ENCODE assay signal across 26 cellular contexts in the genomic region with DNA sequence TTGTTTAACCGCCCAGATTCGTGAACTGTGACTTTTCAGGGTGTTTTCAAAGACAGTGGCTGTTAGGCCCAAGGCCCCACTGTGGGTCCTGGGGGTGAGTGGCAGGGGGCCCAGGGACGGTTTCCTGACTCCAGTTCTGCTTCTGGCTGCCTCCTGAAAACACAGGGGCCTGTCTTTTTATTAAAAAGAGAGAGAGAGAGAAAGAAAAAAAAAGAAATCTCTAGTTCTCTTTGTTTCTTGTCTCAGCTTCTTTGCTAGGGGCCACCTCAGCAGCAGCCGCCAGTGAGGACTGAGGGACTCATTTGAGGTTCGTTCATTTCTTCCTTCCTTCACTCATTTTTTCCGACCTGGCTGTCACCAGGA. TPM values are rescaled to one million over a fixed set of nuclear protein-coding genes. Genes with fewer than 3 reads are reported as not detected.
DNase-seq lines count a peak whose midpoint lies in the region; ATAC-seq and TF ChIP-seq lines count a peak whose summit lies in the region.
"Had no signal": no experiment of that assay in that cellular context is flagged by ENCODE, and none has a peak within 500 bp of the region (broad histone marks: within the 10 kb centered on the region; RNA-seq: fewer than 3 reads in every experiment).

No MANE protein-coding gene starts in this region.

- TF ChIP-seq POLR2A in testis (IDR thresholded peaks at IDR 0.05), result no peak

- no peak overlapping the region for H3K27ac Mint-ChIP-seq in endothelial cell (ENCODE audit: unreplicated experiment)
- no peak overlapping the region for H3K27ac Mint-ChIP-seq in nephron progenitor cell
- H3K27ac Mint-ChIP-seq in activated CD4-positive, alpha-beta T cell treated with anti-CD3 and anti-CD28 coated beads for 36 hours, result no peak overlapping the region
- H3K27ac Mint-ChIP-seq: activated CD4-positive, alpha-beta memory T cell treated with anti-CD3 and anti-CD28 coated beads for 36 hours had no signal

- H3K27me3 ChIP-seq in Loucy (ENCODE audit: insufficient read depth, low read length, poor library complexity, severe bottlenecking) (no peaks in the 10 kb centered on the region), testis (no peaks in the 10 kb centered on the region)

- peaks cover 7% of the 10 kb centered on the region for H3K36me3 Mint-ChIP-seq in endothelial cell (ENCODE audit: low read depth, unreplicated experiment)
- peaks cover 12% of the 10 kb centered on the region for H3K36me3 Mint-ChIP-seq in nephron progenitor cell (ENCODE audit: low read depth)
- H3K36me3 Mint-ChIP-seq in activated CD4-positive, alpha-beta T cell treated with anti-CD3 and anti-CD28 coated beads for 36 hours (ENCODE audit: low read depth), result peaks cover 2% of the 10 kb centered on the region
- H3K36me3 Mint-ChIP-seq: activated CD4-positive, alpha-beta memory T cell treated with anti-CD3 and anti-CD28 coated beads for 36 hours had no signal

- TF ChIP-seq CTCF in Loucy (conservative IDR thresholded peaks at IDR 0.05; ENCODE audit: low read length), result no peak
- no peak for TF ChIP-seq CTCF in endothelial cell (IDR thresholded peaks at IDR 0.05; ENCODE audit: unreplicated experiment)
- no peak for TF ChIP-seq CTCF in nephron progenitor cell (IDR thresholded peaks at IDR 0.05)
- TF ChIP-seq CTCF in testis (IDR thresholded peaks at IDR 0.05), result no peak

- no peak overlapping the region for H3K4me3 ChIP-seq in Loucy (ENCODE audit: low read length, poor library complexity, severe bottlenecking)
- no peak overlapping the region for H3K4me3 ChIP-seq in testis
- H3K4me3 ChIP-seq: left lung, mucosa of descending colon, upper lobe of left lung had no signal

- peaks cover 14% of the 10 kb centered on the region for H3K27me3 Mint-ChIP-seq in endothelial cell (ENCODE audit: unreplicated experiment)
- peaks cover 29% of the 10 kb centered on the region for H3K27me3 Mint-ChIP-seq in nephron progenitor cell (ENCODE audit: low read depth, poor library complexity)
- peaks cover 50% of the 10 kb centered on the region for H3K27me3 Mint-ChIP-seq in activated CD4-positive, alpha-beta T cell treated with anti-CD3 and anti-CD28 coated beads for 36 hours

- H3K4me3 Mint-ChIP-seq in endothelial cell (ENCODE audit: unreplicated experiment), result peak overlapping the region; percentile 77
- H3K4me3 Mint-ChIP-seq in nephron progenitor cell, result peak overlapping the region; percentile 67
- H3K4me3 Mint-ChIP-seq in activated CD4-positive, alpha-beta T cell treated with anti-CD3 and anti-CD28 coated beads for 36 hours, result no peak overlapping the region
- H3K4me3 Mint-ChIP-seq: activated CD4-positive, alpha-beta memory T cell treated with anti-CD3 and anti-CD28 coated beads for 36 hours had no signal

- no peaks in the 10 kb centered on the region for H4K20me1 ChIP-seq in Loucy (ENCODE audit: insufficient read depth, low read length, poor library complexity, severe bottlenecking)

- no peak for ATAC-seq in activated CD4-positive, alpha-beta T cell treated with anti-CD3 and anti-CD28 coated beads for 36 hours
- ATAC-seq in GM21360 (IDR thresholded peaks at IDR 0.05; ENCODE audit: unreplicated experiment), result no peak
- ATAC-seq in HG03342 (IDR thresholded peaks at IDR 0.05; ENCODE audit: unreplicated experiment), result no peak
- no peak for ATAC-seq in HG03175 (IDR thresholded peaks at IDR 0.05; ENCODE audit: unreplicated experiment)
- ATAC-seq: left lung, mucosa of descending colon had no signal

- intact Hi-C loops in testis (cut with DNase I; ENCODE audit: low total_unique reads), result no loop called here
- intact Hi-C loops in activated CD4-positive, alpha-beta T cell treated with anti-CD3 and anti-CD28 coated beads for 36 hours (cut with DNase I, micrococcal nuclease), result no loop called here

- CTCF ChIA-PET in activated CD4-positive, alpha-beta T cell treated with anti-CD3 and anti-CD28 coated beads for 36 hours (lab: Charles Lee), result interaction anchor here (1.0 to 5.8 kb wide), 4 partner anchors 12 to 349 kb away, joined by 3 to 133 read pairs (median 8); a partner anchor contains a TSS

- H3K9me2 ChIP-seq in Loucy (replicated peaks; ENCODE audit: low read depth, low read length), result no peaks in the 10 kb centered on the region

- POLR2A ChIA-PET in activated CD4-positive, alpha-beta T cell treated with anti-CD3 and anti-CD28 coated beads for 36 hours (lab: Charles Lee), result no interaction called here

- 49 to 57% methylated on average over 6 of the region's 6 CpGs for WGBS in testis, 2 donors

- no peaks in the 10 kb centered on the region for H3K79me2 ChIP-seq in Loucy (ENCODE audit: insufficient read depth, low read length)

- H3K36me3 ChIP-seq in Loucy (ENCODE audit: insufficient read depth, low read length), result no peaks in the 10 kb centered on the region
- no peaks in the 10 kb centered on the region for H3K36me3 ChIP-seq in testis (ENCODE audit: low read depth, missing control alignments)
- H3K36me3 ChIP-seq: left lung, Peyer's patch, upper lobe of left lung, WERI-Rb-1 had no signal

- H3K9me3 Mint-ChIP-seq in endothelial cell (ENCODE audit: unreplicated experiment), result no peaks in the 10 kb centered on the region
- peaks cover 6% of the 10 kb centered on the region for H3K9me3 Mint-ChIP-seq in nephron progenitor cell
- no peaks in the 10 kb centered on the region for H3K9me3 Mint-ChIP-seq in activated CD4-positive, alpha-beta T cell treated with anti-CD3 and anti-CD28 coated beads for 36 hours (ENCODE audit: low read depth)
- H3K9me3 Mint-ChIP-seq: activated CD4-positive, alpha-beta memory T cell treated with anti-CD3 and anti-CD28 coated beads for 36 hours; CD8-positive, alpha-beta memory T cell had no signal

- H3K4me1 ChIP-seq in Loucy (ENCODE audit: insufficient read depth, low read length, poor library complexity, severe bottlenecking) (peaks cover 10% of the 10 kb centered on the region), testis (peaks cover 9% of the 10 kb centered on the region)

- no peaks in the 10 kb centered on the region for H3F3A ChIP-seq in Loucy (ENCODE audit: low read depth)

- H3K9ac ChIP-seq in Loucy (ENCODE audit: low read depth, low read length, poor library complexity, severe bottlenecking), result no peak overlapping the region

- H3K9me3 ChIP-seq in Loucy (ENCODE audit: insufficient read depth, low read depth, low read length) (no peaks in the 10 kb centered on the region), testis (no peaks in the 10 kb centered on the region)
- H3K9me3 ChIP-seq: left lung, mucosa of descending colon, Peyer's patch, upper lobe of left lung had no signal

- H3K4me2 ChIP-seq in Loucy (ENCODE audit: low read depth, low read length, poor library complexity, severe bottlenecking), result no peak overlapping the region

- peak overlapping the region; percentile 90 to 91 for H3K27ac ChIP-seq in testis
- H3K27ac ChIP-seq: left lung, Peyer's patch, upper lobe of left lung, WERI-Rb-1 had no signal

- DNase-seq in endothelial cell (ENCODE audit: low spot score), result no peak
- DNase-seq in nephron progenitor cell, result no peak
- DNase-seq in testis, result no peak
- no peak for DNase-seq in activated CD4-positive, alpha-beta T cell treated with anti-CD3 and anti-CD28 coated beads for 36 hours
- DNase-seq: activated CD4-positive, alpha-beta memory T cell treated with anti-CD3 and anti-CD28 coated beads for 36 hours; activated naive CD4-positive, alpha-beta T cell treated with Interleukin-2 at 50 U/mL for 16 hours; activated T-cell treated with anti-CD3 and anti-CD28 coated beads for 4 hours; amniotic stem cell; CD8-positive, alpha-beta memory T cell; dermis blood vessel endothelial cell; DMS79; erythroblast; Karpas-422; mucosa of descending colon; NCI-H2029 treated with DMSO at 0.1 percent for 48 hours; NCI-H446; Peyer's patch; stimulated activated CD4-positive, alpha-beta T cell treated with anti-CD3 and anti-CD28 coated beads, Interleukin-2, amount 100 ng/mL, for 24 hours; T-helper 2 cell; WERI-Rb-1 had no signal

- 0 out of 2 replicates have a peak overlapping the region, but pooled peaks have one; percentile 53 for H2AFZ ChIP-seq in Loucy (ENCODE audit: low read length)

- peaks cover 12% of the 10 kb centered on the region for H3K4me1 Mint-ChIP-seq in endothelial cell (ENCODE audit: unreplicated experiment)
- peaks cover 56% of the 10 kb centered on the region for H3K4me1 Mint-ChIP-seq in nephron progenitor cell
- peaks cover 8% of the 10 kb centered on the region for H3K4me1 Mint-ChIP-seq in activated CD4-positive, alpha-beta T cell treated with anti-CD3 and anti-CD28 coated beads for 36 hours

RNA-seq across cellular contexts. Expression of a gene that starts 15.4 kb away (rescaled TPM):
- 20.4 TPM for total RNA-seq in endothelial cell (ENCODE audit: unreplicated experiment)
- total RNA-seq in testis, result 10 to 100 TPM; 15.7 to 24.3 TPM
- polyA plus RNA-seq in testis (ENCODE audit: insufficient read depth, low read depth, low replicate concordance), result 20.2 TPM
- total RNA-seq in activated CD4-positive, alpha-beta T cell treated with anti-CD3 and anti-CD28 coated beads for 36 hours, result 10 to 100 TPM in 1 of 2 experiments, 1 to 10 TPM in 1; 7.2 to 10.6 TPM

RNA-seq across cellular contexts. Expression of a gene that starts 52.4 kb away (rescaled TPM):
- total RNA-seq in endothelial cell (ENCODE audit: unreplicated experiment) (35.9 TPM), testis (100 to 1,000 TPM in 1 of 2 donors, 10 to 100 TPM in 1; 91.0 to 136 TPM)
- polyA plus RNA-seq in testis (ENCODE audit: insufficient read depth, low read depth, low replicate concordance), result 29.8 TPM
- under 1 TPM; 0.57 to 0.65 TPM for total RNA-seq in activated CD4-positive, alpha-beta T cell treated with anti-CD3 and anti-CD28 coated beads for 36 hours

Comparison
In these comparisons a context has a peak if more than half of its experiments do, and no peak if none do; other contexts are left out.
1. RNA of a gene that starts 52.4 kb away (total RNA-seq): 91.0 to 136 TPM in testis and 35.9 TPM in endothelial cell (single experiment); 0.57 to 0.65 TPM in activated CD4-positive, alpha-beta T cell treated with anti-CD3 and anti-CD28 coated beads for 36 hours; every median in the first group is over 10 times any median in the second.